ENCODE assay signal across 16 cellular contexts in genomic region chr6:40807484-40807883, GRCh38.
A peak's percentile ranks its signal among the peaks of the same experiment; 100 is the strongest.
DNase-seq lines count a peak whose midpoint lies in the region; ATAC-seq and TF ChIP-seq lines count a peak whose summit lies in the region.
"Had no signal": no experiment of that assay in that cellular context is flagged by ENCODE, and none has a peak within 500 bp of the region (broad histone marks: within the 10 kb centered on the region; RNA-seq: fewer than 3 reads in every experiment).

No MANE protein-coding gene starts in this region.

- peak overlapping the region; percentile 22 for H2AFZ ChIP-seq in osteoblast (ENCODE audit: low read length)
- H2AFZ ChIP-seq: GM23338 had no signal

- peaks cover 3% of the 10 kb centered on the region for H3K4me1 ChIP-seq in osteoblast (ENCODE audit: insufficient read depth, low read length)

- no peak overlapping the region for H3K4me2 ChIP-seq in osteoblast (ENCODE audit: insufficient read depth, low read length)
- H3K4me2 ChIP-seq: GM23338 had no signal

- no peaks in the 10 kb centered on the region for H4K20me1 ChIP-seq in osteoblast (ENCODE audit: insufficient read depth, low read length)

- no peaks in the 10 kb centered on the region for H3K36me3 ChIP-seq in osteoblast (ENCODE audit: insufficient read depth, low read length)
- H3K36me3 ChIP-seq: thoracic aorta had no signal

- no peaks in the 10 kb centered on the region for H3K9me3 ChIP-seq in osteoblast (ENCODE audit: low read depth, low read length)
- H3K9me3 ChIP-seq: thoracic aorta had no signal

- TF ChIP-seq CTCF in epithelial cell of proximal tubule (conservative IDR thresholded peaks at IDR 0.05; ENCODE audit: low read depth, low read length), result no peak
- no peak for TF ChIP-seq CTCF in osteoblast (IDR thresholded peaks at IDR 0.05; ENCODE audit: extremely low read depth, low read depth, low read length)

- H3K4me3 ChIP-seq in epithelial cell of proximal tubule (ENCODE audit: low read depth, low read length) (peak overlapping the region; percentile 4), osteoblast (ENCODE audit: insufficient read depth, low read length) (no peak overlapping the region)
- H3K4me3 ChIP-seq: GM23338, thoracic aorta had no signal

- no peaks in the 10 kb centered on the region for H3K27me3 ChIP-seq in osteoblast (ENCODE audit: insufficient read depth, low read length)

- H3K79me2 ChIP-seq in osteoblast (ENCODE audit: insufficient read depth, low read length), result no peaks in the 10 kb centered on the region

- H3K27ac ChIP-seq in osteoblast (ENCODE audit: low read depth, low read length), result no peak overlapping the region
- H3K27ac ChIP-seq: thoracic aorta had no signal

- ATAC-seq in GM18870 (IDR thresholded peaks at IDR 0.05; ENCODE audit: unreplicated experiment) (no peak), HG03095 (IDR thresholded peaks at IDR 0.05; ENCODE audit: unreplicated experiment) (no peak)
- ATAC-seq: activated naive CD4-positive, alpha-beta T cell treated with anti-CD3 and anti-CD28 coated beads, Interleukin-2, amount 50 U/mL, for 72 hours; GM23338 had no signal

- DNase-seq in EH (ENCODE audit: low read depth) (peak; percentile 26), MV-4-11 (lab: John Stamatoyannopoulos, UW) (peak; percentile 81), epithelial cell of proximal tubule (ENCODE audit: low read depth) (peak; percentile 49), osteoblast (ENCODE audit: insufficient read length, low spot score, missing footprints) (no peak), hypothalamus (lab: John Stamatoyannopoulos, UW) (no peak), NCI-H82 treated with DMSO at 0.1 percent for 48 hours (lab: John Stamatoyannopoulos, UW; ENCODE audit: unreplicated experiment) (no peak)
- DNase-seq: cortex of kidney; DMS153; NCI-H1694; occipital lobe; stimulated activated CD4-positive, alpha-beta T cell treated with anti-CD3 and anti-CD28 coated beads, Interleukin-4, amount 100 ng/mL, for 1 hour had no signal

Comparison
In these comparisons a context has a peak if more than half of its experiments do, and no peak if none do; other contexts are left out.
1. DNase-seq: peak in EH (single experiment), MV-4-11 (single experiment) and epithelial cell of proximal tubule (single experiment); none in osteoblast (single experiment), hypothalamus (0 of 51) and NCI-H82 treated with DMSO at 0.1 percent for 48 hours (single experiment).